In the genomic region with DNA sequence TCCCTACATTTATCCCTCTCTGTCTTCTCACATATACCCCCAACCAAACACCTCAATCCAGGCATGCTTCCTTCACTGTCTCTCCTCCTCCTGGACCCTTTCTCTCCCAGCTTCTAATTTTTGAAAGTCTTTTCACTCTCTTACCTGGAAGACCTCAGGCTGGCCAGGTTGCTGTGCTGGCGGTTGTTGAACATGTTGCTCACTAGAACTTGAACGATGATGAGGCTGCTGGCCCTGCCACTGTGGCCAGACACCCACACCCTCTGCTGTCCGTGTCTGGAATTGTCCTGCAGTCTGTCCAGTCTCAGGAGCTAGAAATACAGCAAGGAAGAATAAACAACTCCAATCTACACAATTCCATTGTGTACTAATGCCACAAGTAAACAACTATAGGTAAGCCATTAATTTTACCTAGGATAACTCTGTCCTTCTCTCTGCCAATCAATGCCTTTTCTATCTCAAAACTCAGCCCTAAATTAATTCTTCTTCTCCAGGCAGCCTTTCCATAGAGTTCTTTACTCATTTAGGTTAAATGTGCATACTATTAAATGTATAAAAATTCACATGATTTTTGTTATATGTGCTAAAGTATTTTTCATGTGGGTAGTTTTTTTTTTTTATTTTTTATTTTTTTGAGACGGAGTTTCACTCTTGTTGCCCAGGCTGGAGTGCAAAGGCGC, we compare ENCODE assay signal across 8 cellular contexts. TPM values are rescaled to one million over a fixed set of nuclear protein-coding genes. Genes with fewer than 3 reads are reported as not detected.
A peak's percentile ranks its signal among the peaks of the same experiment; 100 is the strongest.
DNase-seq lines count a peak whose midpoint lies in the region; ATAC-seq, FAIRE-seq and TF ChIP-seq lines count a peak whose summit lies in the region.

No MANE protein-coding gene starts in this region.

- in situ Hi-C loops in GM12878 (cut with MboI): no loop called here

- TF ChIP-seq CTCF in BJ (IDR thresholded peaks at IDR 0.05; ENCODE audit: insufficient read depth, low read depth, low read length) (peak; percentile 85), GM20000 (IDR thresholded peaks at IDR 0.05; ENCODE audit: extremely low read depth, missing control alignments) (peak; percentile 31), GM12878 (IDR thresholded peaks at IDR 0.05 in 2 of 3, conservative IDR thresholded peaks at IDR 0.05 in 1 of 3; ENCODE audit: control insufficient read depth in 2 of 3, extremely low read depth in 1 of 3, insufficient read depth in 1 of 3, low read depth in 3 of 3, low read length in 3 of 3) (peak; percentile 57 to 65 (median 59)), keratinocyte (optimal IDR thresholded peaks at IDR 0.05 in 1 of 3, IDR thresholded peaks at IDR 0.05 in 1 of 3, conservative IDR thresholded peaks at IDR 0.05 in 1 of 3; ENCODE audit: extremely low read depth in 1 of 3, insufficient read depth in 2 of 3, low read length in 3 of 3) (peak; percentile 87 to 92 (median 91))

- H3K79me2 ChIP-seq in GM12878 (ENCODE audit: control insufficient read depth, insufficient read depth, low read length): no peaks in the 10 kb centered on the region
- no peaks in the 10 kb centered on the region for H3K79me2 ChIP-seq in keratinocyte (ENCODE audit: control insufficient read depth, insufficient read depth, low read length)

- TF ChIP-seq RAD21 in GM12878 (IDR thresholded peaks at IDR 0.05; ENCODE audit: insufficient read depth, low read depth, low read length): peak; percentile 67

- SMC1A ChIA-PET in GM12878 (lab: Charles Lee; ENCODE audit: uncharacterized antibody, unreplicated experiment): interaction anchor here (1.4 to 1.7 kb wide), 4 partner anchors 8 to 95 kb away, joined by 4 to 8 read pairs (median 4); partner anchors contain the start of gene CTSS

- H3K4me1 ChIP-seq in GM12878 (ENCODE audit: control insufficient read depth, insufficient read depth, low read length): no peaks in the 10 kb centered on the region
- H3K4me1 ChIP-seq in keratinocyte (ENCODE audit: control insufficient read depth, extremely low read depth, insufficient read depth, low read length): peaks cover 29% of the 10 kb centered on the region

- intact Hi-C loops in GM12878 (cut with micrococcal nuclease; ENCODE audit: unreplicated experiment): loop anchor here (5.0 kb wide), 2 partner anchors 51 to 251 kb away; no protein-coding TSS in a partner anchor

- 89% methylated on average over 5 of the region's 5 CpGs for WGBS in GM12878 (ENCODE audit: insufficient coverage, insufficient replicate concordance, low lambda C conversion rate, missing lambda C conversion rate)

- dilution Hi-C loops in keratinocyte (cut with MboI; ENCODE audit: extremely low pct_ligation_motif_present, low sequenced_read_pairs): loop anchor here (25.0 kb wide), 1 partner anchor 176 kb away; the partner anchor contains the start of gene ENSA

- no TSS peak for BruUV-seq in GM12878 (replicated peaks; lab: Mats Ljungman, UMichigan)

- DNase-seq in BJ (ENCODE audit: low read depth) (no peak), GM20000 (ENCODE audit: low spot score) (peak; percentile 24), NCI-H510A treated with DMSO at 0.1 percent for 48 hours (lab: John Stamatoyannopoulos, UW) (peak; percentile 75), GM12878 (ENCODE audit: low read depth, low spot score) (no peak), keratinocyte (ENCODE audit: low read depth, low spot score) (no peak), substantia nigra (lab: John Stamatoyannopoulos, UW) (peak in 28 of 49 donors; percentile 0 to 45 (median 12))

- TF ChIP-seq POLR2A in GM12878 (IDR thresholded peaks at IDR 0.05; ENCODE audit: low read depth, low read length): no peak

- FAIRE-seq in GM12878 (lab: Jason Lieb, UNC) (peak; percentile 38), keratinocyte (lab: Jason Lieb, UNC) (peak; percentile 89)

- H2AFZ ChIP-seq in GM12878 (ENCODE audit: control insufficient read depth, low read depth, low read length): no peak overlapping the region
- no peak overlapping the region for H2AFZ ChIP-seq in keratinocyte (ENCODE audit: control insufficient read depth, low read length)

- H3K27me3 ChIP-seq in BJ (ENCODE audit: control insufficient read depth, insufficient read depth, low read length) (no peaks in the 10 kb centered on the region), GM12878 (replicated peaks in 1 of 2; ENCODE audit: control insufficient read depth in 2 of 2, insufficient read depth in 2 of 2, low read length in 1 of 2) (no peaks in the 10 kb centered on the region), keratinocyte (ENCODE audit: control insufficient read depth, extremely low read depth, insufficient read depth, low read length) (no peaks in the 10 kb centered on the region)

- RAD21 ChIA-PET in GM12878 (lab: Charles Lee; ENCODE audit: unreplicated experiment): interaction anchor here (0.7 to 0.9 kb wide), 3 partner anchors 12 to 252 kb away, joined by 3 to 4 read pairs (median 3); no protein-coding TSS in a partner anchor

- ATAC-seq in GM12878: peak; percentile 85
- no peak for ATAC-seq in HG02973 (IDR thresholded peaks at IDR 0.05; ENCODE audit: unreplicated experiment)
- ATAC-seq in GM18517 (IDR thresholded peaks at IDR 0.05; ENCODE audit: unreplicated experiment): no peak

- H3K4me3 ChIP-seq in BJ (ENCODE audit: low read depth, low read length): no peak overlapping the region
- H3K4me3 ChIP-seq in GM12878: no peak overlapping the region
- H3K4me3 ChIP-seq in keratinocyte (ENCODE audit: control insufficient read depth in 2 of 3, extremely low read depth in 1 of 3, insufficient read depth in 2 of 3, low read depth in 1 of 3, low read length in 3 of 3): no peak overlapping the region

- H3K27ac ChIP-seq in GM12878 (ENCODE audit: control insufficient read depth, insufficient read depth) (no peak overlapping the region), keratinocyte (ENCODE audit: control insufficient read depth, insufficient read depth, low read length) (no peak overlapping the region), substantia nigra (ENCODE audit: low read depth, low read length, poor library complexity, severe bottlenecking) (no peak overlapping the region)

- H3K9me3 ChIP-seq in GM12878 (replicated peaks; ENCODE audit: control insufficient read depth, insufficient read depth, low read length): no peaks in the 10 kb centered on the region
- no peaks in the 10 kb centered on the region for H3K9me3 ChIP-seq in keratinocyte (ENCODE audit: control insufficient read depth, low read depth, low read length)

- H4K20me1 ChIP-seq in GM12878 (ENCODE audit: control insufficient read depth, insufficient read depth): no peaks in the 10 kb centered on the region
- H4K20me1 ChIP-seq in keratinocyte (ENCODE audit: control insufficient read depth, extremely low read depth, insufficient read depth, low read length): no peaks in the 10 kb centered on the region

- H3K9ac ChIP-seq in GM12878 (ENCODE audit: control insufficient read depth, insufficient read depth, low read length): no peak overlapping the region
- H3K9ac ChIP-seq in keratinocyte (ENCODE audit: control insufficient read depth, extremely low read depth, insufficient read depth, low read length): no peak overlapping the region

- POLR2A ChIA-PET in BJ (lab: Charles Lee) (interaction anchor here (0.6 kb wide), 2 partner anchors 234 to 251 kb away, joined by 3 to 15 read pairs; partner anchors contain the start of gene MCL1), GM12878 (lab: Charles Lee) (interaction anchor here (0.6 kb wide), 1 partner anchor 579 kb away, joined by 4 read pairs; no protein-coding TSS in a partner anchor)

- no peak for TF ChIP-seq EP300 in GM12878 (IDR thresholded peaks at IDR 0.05; ENCODE audit: borderline replicate concordance in 1 of 2, control insufficient read depth in 1 of 2, low read depth in 2 of 2, low read length in 2 of 2)

- CTCF ChIA-PET in BJ (lab: Yijun Ruan, JAX) (interaction anchor here (0.6 to 2.4 kb wide), 21 partner anchors 9 to 589 kb away, joined by 3 to 19 read pairs (median 3); partner anchors contain the start of gene ENSA), GM12878 (lab: Yijun Ruan, JAX) (interaction anchor here (0.6 to 2.8 kb wide), 11 partner anchors 9 to 323 kb away, joined by 3 to 15 read pairs (median 4); partner anchors contain the start of gene CTSS)

- H3K4me2 ChIP-seq in GM12878 (ENCODE audit: control insufficient read depth, insufficient read depth): no peak overlapping the region
- H3K4me2 ChIP-seq in keratinocyte (ENCODE audit: control insufficient read depth, extremely low read depth, insufficient read depth, low read depth, low read length): no peak overlapping the region

- H3K9me1 ChIP-seq in keratinocyte (ENCODE audit: control insufficient read depth, extremely low read depth, insufficient read depth, low read length): no peaks in the 10 kb centered on the region

- H3K36me3 ChIP-seq in BJ (ENCODE audit: control insufficient read depth, insufficient read depth, low read length) (peaks cover 23% of the 10 kb centered on the region), GM12878 (ENCODE audit: control insufficient read depth in 2 of 2, insufficient read depth in 2 of 2, low read length in 1 of 2) (peaks cover 3 to 17% of the 10 kb centered on the region in 2 experiments), keratinocyte (ENCODE audit: control insufficient read depth in 2 of 2, extremely low read depth in 1 of 2, insufficient read depth in 2 of 2, low read length in 2 of 2) (peaks cover 14 to 25% of the 10 kb centered on the region in 2 experiments)

RNA-seq across cellular contexts. Expression of gene CTSK, which starts 5.1 kb away (rescaled TPM):
- polyA plus RNA-seq in BJ (2011; rRNA removed): 70.7 and 91.1 TPM in 2 replicates
- 11.0 and 15.2 TPM in 2 replicates for polyA minus RNA-seq in BJ (2011; rRNA and poly(A)+ RNA removed)
- 1.6 and 2.9 TPM in 2 replicates for total RNA-seq in GM12878 (2013; cell fraction: nucleolus; rRNA removed)
- 0.40 and 0.87 TPM in 2 replicates for total RNA-seq in GM12878 (2014; rRNA removed)
- total RNA-seq in GM12878 (2014; rRNA removed; fragmentation: Illumina TruSeq; extraction: Trizol): 0.76 and 0.88 TPM in 2 replicates
- 0.77 and 0.90 TPM in 2 replicates for total RNA-seq in GM12878 (2021)
- 3.2 TPM for polyA plus RNA-seq in GM12878 (2011; ENCODE audit: low read depth)
- polyA plus RNA-seq in GM12878 (2011; rRNA removed): 1.8 and 2.2 TPM in 2 replicates
- 1.0 and 1.4 TPM in 2 replicates for polyA plus RNA-seq in GM12878 (2011; cell fraction: cytosol; rRNA removed)
- polyA plus RNA-seq in GM12878 (2011; cell fraction: nucleus; rRNA removed): 6.0 TPM in 2 replicates
- 1.4 and 2.7 TPM in 2 replicates for polyA plus RNA-seq in GM12878 (2012)
- 1.1 TPM in 2 replicates for polyA plus RNA-seq in GM12878 (2014; fragmentation: Illumina TruSeq; extraction: Trizol)
- under 1 TPM; 0.42 to 0.44 TPM for polyA plus RNA-seq in GM12878 (2014; fragmentation: Nextera tagmentation; extraction: Ambion mirVana)
- polyA plus RNA-seq in GM12878 (2014; rRNA removed): 1.9 and 3.1 TPM in 2 replicates
- 1 to 10 TPM in 1 of 2 experiments, under 1 TPM in 1; 0.54 to 1.1 TPM for polyA plus RNA-seq in GM12878 (2016; fragmentation: Nextera tagmentation; extraction: Ambion mirVana)
- 0.66 and 1.6 TPM in 2 replicates for polyA minus RNA-seq in GM12878 (2011; rRNA and poly(A)+ RNA removed)
- polyA minus RNA-seq in GM12878 (2011; cell fraction: cytosol; rRNA and poly(A)+ RNA removed): not detected in 2 replicates
- polyA minus RNA-seq in GM12878 (2011; cell fraction: nucleus; rRNA and poly(A)+ RNA removed): 0.60 and 1.5 TPM in 2 replicates
- polyA plus RNA-seq in keratinocyte: 20.0 to 71.7 TPM (median 40.5 TPM) in 3 replicates
- 53.7 TPM for polyA plus RNA-seq in keratinocyte (2011; ENCODE audit: low read depth)
- 18.6 and 19.4 TPM in 2 replicates for polyA plus RNA-seq in keratinocyte (2011; cell fraction: cytosol; rRNA removed)
- polyA plus RNA-seq in keratinocyte (2011; cell fraction: nucleus; rRNA removed): 51.5 and 71.7 TPM in 2 replicates
- polyA plus RNA-seq in keratinocyte (2012; ENCODE audit: low replicate concordance): 11.5 and 14.0 TPM in 2 replicates
- 10.4 to 34.2 TPM (median 19.0 TPM) in 3 replicates for polyA minus RNA-seq in keratinocyte
- 11.5 TPM for polyA minus RNA-seq in keratinocyte (2011; cell fraction: cytosol; rRNA and poly(A)+ RNA removed)
- 8.0 and 21.4 TPM in 2 replicates for polyA minus RNA-seq in keratinocyte (2011; cell fraction: nucleus; rRNA and poly(A)+ RNA removed)

RNA-seq across cellular contexts. Expression of gene CTSS, which starts 47.6 kb away (rescaled TPM):
- 1.1 and 1.5 TPM in 2 replicates for polyA plus RNA-seq in BJ (2011; rRNA removed)
- polyA minus RNA-seq in BJ (2011; rRNA and poly(A)+ RNA removed): 0.10 and 0.38 TPM in 2 replicates
- total RNA-seq in GM12878 (2013; cell fraction: nucleolus; rRNA removed): 122 and 124 TPM in 2 replicates
- total RNA-seq in GM12878 (2014; rRNA removed): 32.8 and 52.8 TPM in 2 replicates
- 75.1 and 75.2 TPM in 2 replicates for total RNA-seq in GM12878 (2014; rRNA removed; fragmentation: Illumina TruSeq; extraction: Trizol)
- 49.9 and 50.3 TPM in 2 replicates for total RNA-seq in GM12878 (2021)
- 51.8 TPM for polyA plus RNA-seq in GM12878 (2011; ENCODE audit: low read depth)
- polyA plus RNA-seq in GM12878 (2011; rRNA removed): 174 and 224 TPM in 2 replicates
- polyA plus RNA-seq in GM12878 (2011; cell fraction: cytosol; rRNA removed): 87.0 TPM in 2 replicates
- 20.9 and 23.9 TPM in 2 replicates for polyA plus RNA-seq in GM12878 (2011; cell fraction: nucleus; rRNA removed)
- 75.8 and 109 TPM in 2 replicates for polyA plus RNA-seq in GM12878 (2012)
- 57.7 and 77.7 TPM in 2 replicates for polyA plus RNA-seq in GM12878 (2014; fragmentation: Illumina TruSeq; extraction: Trizol)
- polyA plus RNA-seq in GM12878 (2014; fragmentation: Nextera tagmentation; extraction: Ambion mirVana): 10 to 100 TPM; 68.6 to 84.8 TPM
- polyA plus RNA-seq in GM12878 (2014; rRNA removed): 52.6 and 64.0 TPM in 2 replicates
- 10 to 100 TPM; 49.4 to 52.4 TPM for polyA plus RNA-seq in GM12878 (2016; fragmentation: Nextera tagmentation; extraction: Ambion mirVana)
- 102 and 156 TPM in 2 replicates for polyA minus RNA-seq in GM12878 (2011; rRNA and poly(A)+ RNA removed)
- 37.6 and 40.0 TPM in 2 replicates for polyA minus RNA-seq in GM12878 (2011; cell fraction: cytosol; rRNA and poly(A)+ RNA removed)
- 10.3 and 13.8 TPM in 2 replicates for polyA minus RNA-seq in GM12878 (2011; cell fraction: nucleus; rRNA and poly(A)+ RNA removed)
- polyA plus RNA-seq in keratinocyte: 1.4 to 1.8 TPM (median 1.7 TPM) in 3 replicates
- 0.57 TPM for polyA plus RNA-seq in keratinocyte (2011; ENCODE audit: low read depth)
- polyA plus RNA-seq in keratinocyte (2011; cell fraction: cytosol; rRNA removed): 0.75 and 1.2 TPM in 2 replicates
- 1.8 and 3.2 TPM in 2 replicates for polyA plus RNA-seq in keratinocyte (2011; cell fraction: nucleus; rRNA removed)
- polyA plus RNA-seq in keratinocyte (2012; ENCODE audit: low replicate concordance): 0.08 and 2.4 TPM in 2 replicates
- 0.30 to 0.51 TPM (median 0.30 TPM) in 3 replicates for polyA minus RNA-seq in keratinocyte
- polyA minus RNA-seq in keratinocyte (2011; cell fraction: cytosol; rRNA and poly(A)+ RNA removed): not detected
- polyA minus RNA-seq in keratinocyte (2011; cell fraction: nucleus; rRNA and poly(A)+ RNA removed): 0.84 and 3.9 TPM in 2 replicates

Comparison
In these comparisons a context has a peak if more than half of its experiments do, and no peak if none do; other contexts are left out.
1. DNase-seq: peak in GM20000 (single experiment), NCI-H510A treated with DMSO at 0.1 percent for 48 hours (single experiment) and substantia nigra (28 of 49); none in BJ (single experiment), GM12878 (single experiment) and keratinocyte (single experiment).
2. CTCF ChIP-seq: peak in every context shown above with its lines; median percentile 91 in keratinocyte; 85 in BJ; 59 in GM12878; 31 in GM20000.